In the genomic region with DNA sequence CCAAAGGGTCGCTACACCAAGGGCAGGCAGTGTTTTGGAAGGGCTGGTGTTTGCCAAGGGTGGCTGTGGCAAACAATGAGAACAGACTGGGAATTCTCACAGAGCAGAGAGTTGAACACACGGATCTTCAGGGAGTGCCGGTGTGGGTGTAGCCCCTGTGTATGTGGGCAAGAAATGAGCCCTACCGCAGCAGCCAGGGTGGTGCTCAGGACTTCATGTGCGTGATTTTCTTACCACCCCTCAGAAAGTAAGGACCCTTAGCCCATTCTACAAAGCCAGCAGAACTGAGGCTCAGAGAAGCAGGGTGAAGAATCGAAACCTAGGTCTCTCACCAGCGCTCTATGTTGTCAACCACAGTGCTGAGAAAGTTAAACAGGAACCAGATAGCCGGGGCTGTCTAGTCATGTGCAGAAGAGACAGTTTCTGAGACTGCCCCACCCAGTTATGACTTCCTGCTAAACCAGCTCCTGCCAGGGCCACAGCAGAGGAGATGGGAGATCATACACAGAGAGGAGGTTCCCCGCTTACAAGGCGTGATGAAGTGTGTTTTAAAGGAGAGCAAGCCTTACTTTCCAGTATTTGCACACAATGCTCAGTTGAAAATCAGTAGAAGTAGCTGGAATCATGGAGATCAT, we compare ENCODE assay signal across 1 cellular context.
A peak's percentile ranks its signal among the peaks of the same experiment; 100 is the strongest.
TF ChIP-seq lines count a peak whose summit lies in the region.

No MANE protein-coding gene starts in this region.

TF ChIP-seq in K562, 482 proteins besides CTCF, POLR2A, EP300 and RAD21 (continued from another document and continues in another):
- TF ChIP-seq ZNF436 (CRISPR knock-in tag; IDR thresholded peaks at IDR 0.05) (no peak), DMBX1 (CRISPR knock-in tag; IDR thresholded peaks at IDR 0.05; ENCODE audit: borderline replicate concordance) (peak; percentile 43; the same call in 1 of the 2 replicates), CHCHD3 (CRISPR knock-in tag; IDR thresholded peaks at IDR 0.05) (no peak), ZNF324 (CRISPR knock-in tag; IDR thresholded peaks at IDR 0.05) (peak; percentile 30; the same call in 1 of the 2 replicates), MCM7 (IDR thresholded peaks at IDR 0.05) (no peak), MTF1 (CRISPR knock-in tag; IDR thresholded peaks at IDR 0.05; ENCODE audit: borderline replicate concordance) (no peak), ZKSCAN3 (CRISPR knock-in tag; IDR thresholded peaks at IDR 0.05) (no peak), ZNF561 (CRISPR knock-in tag; conservative IDR thresholded peaks at IDR 0.05) (no peak), ZNF197 (CRISPR knock-in tag; IDR thresholded peaks at IDR 0.05; ENCODE audit: low read depth) (no peak), GTF2F1 (IDR thresholded peaks at IDR 0.05; ENCODE audit: low read depth, low read length) (no peak), XRCC3 (IDR thresholded peaks at IDR 0.05) (no peak), HCFC1 (IDR thresholded peaks at IDR 0.05; ENCODE audit: low read depth, low read length) (no peak; the same call in 1 of the 2 replicates), MNT (conservative IDR thresholded peaks at IDR 0.05) (0 out of 4 replicates have a peak, but pooled peaks of 1 of the 2 experiments have one; percentile 43), THAP7 (CRISPR knock-in tag; IDR thresholded peaks at IDR 0.05) (no peak), ZNF551 (CRISPR knock-in tag; IDR thresholded peaks at IDR 0.05) (no peak), MEF2D (tag; conservative IDR thresholded peaks at IDR 0.05; ENCODE audit: low read depth) (no peak), ZNF76 (CRISPR knock-in tag; IDR thresholded peaks at IDR 0.05; ENCODE audit: borderline replicate concordance) (no peak), YY1 (IDR thresholded peaks at IDR 0.05; ENCODE audit: borderline replicate concordance in 1 of 3, control insufficient read depth in 1 of 3, extremely low read depth in 1 of 3, insufficient read depth in 3 of 3, insufficient read length in 1 of 3, insufficient replicate concordance in 2 of 3, low read depth in 1 of 3, low read length in 2 of 3) (no peak), NR3C1 (CRISPR knock-in tag; IDR thresholded peaks at IDR 0.05) (no peak), ZNF184 (CRISPR knock-in tag; IDR thresholded peaks at IDR 0.05) (no peak), MCM3 (IDR thresholded peaks at IDR 0.05) (no peak), ZNF395 (CRISPR knock-in tag; IDR thresholded peaks at IDR 0.05) (no peak; the same call in 1 of the 2 replicates), CBFB (CRISPR knock-in tag; IDR thresholded peaks at IDR 0.05) (no peak), SMC3 (conservative IDR thresholded peaks at IDR 0.05; ENCODE audit: insufficient read depth, low read depth, low read length) (no peak), ATF1 (CRISPR knock-in tag; IDR thresholded peaks at IDR 0.05) (no peak), ATF1 (tag; IDR thresholded peaks at IDR 0.05) (no peak), ZNF57 (CRISPR knock-in tag; IDR thresholded peaks at IDR 0.05) (0 out of 2 replicates have a peak, but pooled peaks have one; percentile 10), BDP1 (IDR thresholded peaks at IDR 0.05; ENCODE audit: insufficient read depth, insufficient read length) (no peak), U2AF1 (optimal IDR thresholded peaks at IDR 0.05; ENCODE audit: low read depth, low read length) (no peak), TBL1XR1 (IDR thresholded peaks at IDR 0.05; ENCODE audit: low read length in 2 of 2) (peak in 1 of 2 experiments; percentile 57; a peak in 1 of 4 replicates), NFIC (IDR thresholded peaks at IDR 0.05) (no peak), CTBP1 (IDR thresholded peaks at IDR 0.05; ENCODE audit: borderline replicate concordance) (peak; percentile 65), ZNF280A (IDR thresholded peaks at IDR 0.05; ENCODE audit: low read depth, partially characterized antibody) (no peak), ZBTB2 (IDR thresholded peaks at IDR 0.05) (no peak), TSC22D4 (tag; IDR thresholded peaks at IDR 0.05) (no peak), ZNF347 (CRISPR knock-in tag; IDR thresholded peaks at IDR 0.05; ENCODE audit: low read depth) (no peak)
- TF ChIP-seq, protein P1, sequence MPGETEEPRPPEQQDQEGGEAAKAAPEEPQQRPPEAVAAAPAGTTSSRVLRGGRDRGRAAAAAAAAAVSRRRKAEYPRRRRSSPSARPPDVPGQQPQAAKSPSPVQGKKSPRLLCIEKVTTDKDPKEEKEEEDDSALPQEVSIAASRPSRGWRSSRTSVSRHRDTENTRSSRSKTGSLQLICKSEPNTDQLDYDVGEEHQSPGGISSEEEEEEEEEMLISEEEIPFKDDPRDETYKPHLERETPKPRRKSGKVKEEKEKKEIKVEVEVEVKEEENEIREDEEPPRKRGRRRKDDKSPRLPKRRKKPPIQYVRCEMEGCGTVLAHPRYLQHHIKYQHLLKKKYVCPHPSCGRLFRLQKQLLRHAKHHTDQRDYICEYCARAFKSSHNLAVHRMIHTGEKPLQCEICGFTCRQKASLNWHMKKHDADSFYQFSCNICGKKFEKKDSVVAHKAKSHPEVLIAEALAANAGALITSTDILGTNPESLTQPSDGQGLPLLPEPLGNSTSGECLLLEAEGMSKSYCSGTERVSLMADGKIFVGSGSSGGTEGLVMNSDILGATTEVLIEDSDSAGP (CRISPR knock-in tag; IDR thresholded peaks at IDR 0.05), result no peak
- TF ChIP-seq, protein P2, sequence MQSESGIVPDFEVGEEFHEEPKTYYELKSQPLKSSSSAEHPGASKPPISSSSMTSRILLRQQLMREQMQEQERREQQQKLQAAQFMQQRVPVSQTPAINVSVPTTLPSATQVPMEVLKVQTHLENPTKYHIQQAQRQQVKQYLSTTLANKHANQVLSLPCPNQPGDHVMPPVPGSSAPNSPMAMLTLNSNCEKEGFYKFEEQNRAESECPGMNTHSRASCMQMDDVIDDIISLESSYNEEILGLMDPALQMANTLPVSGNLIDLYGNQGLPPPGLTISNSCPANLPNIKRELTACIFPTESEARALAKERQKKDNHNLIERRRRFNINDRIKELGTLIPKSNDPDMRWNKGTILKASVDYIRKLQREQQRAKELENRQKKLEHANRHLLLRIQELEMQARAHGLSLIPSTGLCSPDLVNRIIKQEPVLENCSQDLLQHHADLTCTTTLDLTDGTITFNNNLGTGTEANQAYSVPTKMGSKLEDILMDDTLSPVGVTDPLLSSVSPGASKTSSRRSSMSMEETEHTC (IDR thresholded peaks at IDR 0.05), result peak; percentile 32; the same call in 1 of the 2 replicates
- TF ChIP-seq, protein P3, sequence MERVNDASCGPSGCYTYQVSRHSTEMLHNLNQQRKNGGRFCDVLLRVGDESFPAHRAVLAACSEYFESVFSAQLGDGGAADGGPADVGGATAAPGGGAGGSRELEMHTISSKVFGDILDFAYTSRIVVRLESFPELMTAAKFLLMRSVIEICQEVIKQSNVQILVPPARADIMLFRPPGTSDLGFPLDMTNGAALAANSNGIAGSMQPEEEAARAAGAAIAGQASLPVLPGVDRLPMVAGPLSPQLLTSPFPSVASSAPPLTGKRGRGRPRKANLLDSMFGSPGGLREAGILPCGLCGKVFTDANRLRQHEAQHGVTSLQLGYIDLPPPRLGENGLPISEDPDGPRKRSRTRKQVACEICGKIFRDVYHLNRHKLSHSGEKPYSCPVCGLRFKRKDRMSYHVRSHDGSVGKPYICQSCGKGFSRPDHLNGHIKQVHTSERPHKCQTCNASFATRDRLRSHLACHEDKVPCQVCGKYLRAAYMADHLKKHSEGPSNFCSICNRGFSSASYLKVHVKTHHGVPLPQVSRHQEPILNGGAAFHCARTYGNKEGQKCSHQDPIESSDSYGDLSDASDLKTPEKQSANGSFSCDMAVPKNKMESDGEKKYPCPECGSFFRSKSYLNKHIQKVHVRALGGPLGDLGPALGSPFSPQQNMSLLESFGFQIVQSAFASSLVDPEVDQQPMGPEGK (CRISPR knock-in tag; IDR thresholded peaks at IDR 0.05; ENCODE audit: borderline replicate concordance), result no peak
- TF ChIP-seq, protein P4, sequence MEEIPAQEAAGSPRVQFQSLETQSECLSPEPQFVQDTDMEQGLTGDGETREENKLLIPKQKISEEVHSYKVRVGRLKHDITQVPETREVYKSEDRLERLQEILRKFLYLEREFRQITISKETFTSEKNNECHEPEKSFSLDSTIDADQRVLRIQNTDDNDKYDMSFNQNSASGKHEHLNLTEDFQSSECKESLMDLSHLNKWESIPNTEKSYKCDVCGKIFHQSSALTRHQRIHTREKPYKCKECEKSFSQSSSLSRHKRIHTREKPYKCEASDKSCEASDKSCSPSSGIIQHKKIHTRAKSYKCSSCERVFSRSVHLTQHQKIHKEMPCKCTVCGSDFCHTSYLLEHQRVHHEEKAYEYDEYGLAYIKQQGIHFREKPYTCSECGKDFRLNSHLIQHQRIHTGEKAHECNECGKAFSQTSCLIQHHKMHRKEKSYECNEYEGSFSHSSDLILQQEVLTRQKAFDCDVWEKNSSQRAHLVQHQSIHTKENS (CRISPR knock-in tag; IDR thresholded peaks at IDR 0.05), result no peak
- TF ChIP-seq, protein P5, sequence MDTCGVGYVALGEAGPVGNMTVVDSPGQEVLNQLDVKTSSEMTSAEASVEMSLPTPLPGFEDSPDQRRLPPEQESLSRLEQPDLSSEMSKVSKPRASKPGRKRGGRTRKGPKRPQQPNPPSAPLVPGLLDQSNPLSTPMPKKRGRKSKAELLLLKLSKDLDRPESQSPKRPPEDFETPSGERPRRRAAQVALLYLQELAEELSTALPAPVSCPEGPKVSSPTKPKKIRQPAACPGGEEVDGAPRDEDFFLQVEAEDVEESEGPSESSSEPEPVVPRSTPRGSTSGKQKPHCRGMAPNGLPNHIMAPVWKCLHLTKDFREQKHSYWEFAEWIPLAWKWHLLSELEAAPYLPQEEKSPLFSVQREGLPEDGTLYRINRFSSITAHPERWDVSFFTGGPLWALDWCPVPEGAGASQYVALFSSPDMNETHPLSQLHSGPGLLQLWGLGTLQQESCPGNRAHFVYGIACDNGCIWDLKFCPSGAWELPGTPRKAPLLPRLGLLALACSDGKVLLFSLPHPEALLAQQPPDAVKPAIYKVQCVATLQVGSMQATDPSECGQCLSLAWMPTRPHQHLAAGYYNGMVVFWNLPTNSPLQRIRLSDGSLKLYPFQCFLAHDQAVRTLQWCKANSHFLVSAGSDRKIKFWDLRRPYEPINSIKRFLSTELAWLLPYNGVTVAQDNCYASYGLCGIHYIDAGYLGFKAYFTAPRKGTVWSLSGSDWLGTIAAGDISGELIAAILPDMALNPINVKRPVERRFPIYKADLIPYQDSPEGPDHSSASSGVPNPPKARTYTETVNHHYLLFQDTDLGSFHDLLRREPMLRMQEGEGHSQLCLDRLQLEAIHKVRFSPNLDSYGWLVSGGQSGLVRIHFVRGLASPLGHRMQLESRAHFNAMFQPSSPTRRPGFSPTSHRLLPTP (IDR thresholded peaks at IDR 0.05; ENCODE audit: borderline replicate concordance, extremely low read depth, insufficient read length), result no peak
